Comparison of ENCODE assay signal across 29 cellular contexts in the genomic region with DNA sequence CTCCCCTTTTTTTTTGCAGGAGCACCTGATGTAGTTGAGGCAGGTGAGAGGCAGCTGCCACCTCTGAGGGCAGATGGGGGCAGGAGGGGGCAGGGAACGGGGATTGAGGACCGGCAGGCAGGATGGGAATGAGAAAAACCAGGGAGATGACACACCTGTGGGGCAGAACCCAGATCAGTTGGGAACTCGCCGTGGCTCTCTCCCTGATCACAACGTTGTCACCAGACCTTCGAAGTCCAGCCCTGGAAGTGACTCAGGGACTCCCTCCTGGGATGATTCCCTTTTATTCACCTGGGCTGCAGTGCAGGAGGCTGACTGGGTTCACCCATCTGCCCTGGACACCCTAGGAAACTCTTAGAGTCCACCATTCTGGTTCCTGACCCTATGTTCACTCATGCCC.
"Had no signal": no experiment of that assay in that cellular context is flagged by ENCODE, and none has a peak within 500 bp of the region (broad histone marks: within the 10 kb centered on the region; RNA-seq: fewer than 3 reads in every experiment).

No MANE protein-coding gene starts in this region.

- H3K36me3 Mint-ChIP-seq: stimulated activated memory B cell treated with anti-CD40 and anti-IgM and Interleukin-4, amounts not matched to agents 10 μg/mL and 1 μg/mL and 100 μg/mL, for 72 hours; stimulated activated naive B cell treated with anti-CD40 and anti-IgM and Interleukin-4, amounts not matched to agents 10 μg/mL and 1 μg/mL and 100 μg/mL, for 72 hours; type B pancreatic cell had no signal

- H3K4me3 Mint-ChIP-seq: stimulated activated effector memory CD8-positive, alpha-beta T cell treated with anti-CD3 and anti-CD28 coated beads, Interleukin-12 subunit alpha, Interleukin-12 subunit beta, amount 100 ng/mL, for 72 hours; stimulated activated memory B cell treated with anti-CD40 and anti-IgM and Interleukin-4, amounts not matched to agents 10 μg/mL and 1 μg/mL and 100 μg/mL, for 72 hours; stimulated activated naive B cell treated with anti-CD40 and anti-IgM and Interleukin-4, amounts not matched to agents 10 μg/mL and 1 μg/mL and 100 μg/mL, for 72 hours; stimulated activated naive CD8-positive, alpha-beta T cell treated with anti-CD3 and anti-CD28 coated beads, Interleukin-15, amount 100 ng/mL, for 72 hours; stimulated activated naive CD8-positive, alpha-beta T cell treated with anti-CD3 and anti-CD28 coated beads, Interleukin-15, Interleukin-2, amounts not matched to agents 100 ng/mL and 50 ng/mL, for 24 hours; type B pancreatic cell had no signal

- H3K4me3 ChIP-seq: stomach, suprapubic skin, testis, thoracic aorta, thyroid gland, tibial artery, tibial nerve, transverse colon, upper lobe of left lung, upper lobe of right lung, uterus, vagina had no signal

- H3K27me3 Mint-ChIP-seq: stimulated activated memory B cell treated with anti-CD40 and anti-IgM and Interleukin-4, amounts not matched to agents 10 μg/mL and 1 μg/mL and 100 μg/mL, for 72 hours; stimulated activated naive B cell treated with anti-CD40 and anti-IgM and Interleukin-4, amounts not matched to agents 10 μg/mL and 1 μg/mL and 100 μg/mL, for 72 hours; stimulated activated naive CD8-positive, alpha-beta T cell treated with anti-CD3 and anti-CD28 coated beads, Interleukin-15, amount 100 ng/mL, for 72 hours; stimulated activated naive CD8-positive, alpha-beta T cell treated with anti-CD3 and anti-CD28 coated beads, Interleukin-15, Interleukin-2, amounts not matched to agents 100 ng/mL and 50 ng/mL, for 24 hours had no signal

- FAIRE-seq: urothelium cell line had no signal

- H3K4me1 Mint-ChIP-seq: stimulated activated effector memory CD8-positive, alpha-beta T cell treated with anti-CD3 and anti-CD28 coated beads, Interleukin-12 subunit alpha, Interleukin-12 subunit beta, amount 100 ng/mL, for 72 hours; stimulated activated memory B cell treated with anti-CD40 and anti-IgM and Interleukin-4, amounts not matched to agents 10 μg/mL and 1 μg/mL and 100 μg/mL, for 72 hours; stimulated activated naive B cell treated with anti-CD40 and anti-IgM and Interleukin-4, amounts not matched to agents 10 μg/mL and 1 μg/mL and 100 μg/mL, for 72 hours; stimulated activated naive CD8-positive, alpha-beta T cell treated with anti-CD3 and anti-CD28 coated beads, Interleukin-15, amount 100 ng/mL, for 72 hours had no signal

- DNase-seq: stimulated activated CD4-positive, alpha-beta T cell treated with anti-CD3 and anti-CD28 coated beads, Interleukin-2, amount 100 ng/mL, for 48 hours; stimulated activated CD4-positive, alpha-beta T cell treated with anti-CD3 and anti-CD28 coated beads, Interleukin-4, amount 100 ng/mL, for 1 hour; stimulated activated CD4-positive, alpha-beta T cell treated with anti-CD3 and anti-CD28 coated beads, Interleukin-4, amount 100 ng/mL, for 24 hours; stimulated activated CD4-positive, alpha-beta T cell treated with anti-CD3 and anti-CD28 coated beads, Interleukin-4, amount 100 ng/mL, for 4 hours; stimulated activated CD8-positive, alpha-beta memory T cell treated with anti-CD3 and anti-CD28 coated beads, Interleukin-4, amount 100 ng/mL, for 48 hours; stimulated activated naive B cell treated with anti-CD40 and anti-IgM and Interleukin-4, amounts not matched to agents 10 μg/mL and 1 μg/mL and 100 μg/mL, for 72 hours; stimulated activated naive CD4-positive, alpha-beta T cell; stimulated activated naive CD4-positive, alpha-beta T cell treated with Interleukin-2 at 50 U/mL for 16 hours; stimulated activated naive CD8-positive, alpha-beta T cell treated with anti-CD3 and anti-CD28 coated beads, Interleukin-15, amount 100 ng/mL, for 72 hours; stimulated activated naive CD8-positive, alpha-beta T cell treated with anti-CD3 and anti-CD28 coated beads, Interleukin-15, Interleukin-2, amounts not matched to agents 100 U/mL and 50 U/mL, for 24 hours; stomach; substantia nigra; testis; thyroid gland; tibial artery; transverse colon; trophoblast cell; upper lobe of left lung; upper lobe of right lung; uterus had no signal

- H3K9me3 ChIP-seq: stomach, suprapubic skin, testis, thoracic aorta, thyroid gland, tibial artery, tibial nerve, transverse colon, upper lobe of left lung, upper lobe of right lung, uterus, vagina had no signal

- H3K9me3 Mint-ChIP-seq: stimulated activated effector memory CD8-positive, alpha-beta T cell treated with anti-CD3 and anti-CD28 coated beads, Interleukin-12 subunit alpha, Interleukin-12 subunit beta, amount 100 ng/mL, for 72 hours; stimulated activated memory B cell treated with anti-CD40 and anti-IgM and Interleukin-4, amounts not matched to agents 10 μg/mL and 1 μg/mL and 100 μg/mL, for 72 hours; stimulated activated naive B cell treated with anti-CD40 and anti-IgM and Interleukin-4, amounts not matched to agents 10 μg/mL and 1 μg/mL and 100 μg/mL, for 72 hours; stimulated activated naive CD8-positive, alpha-beta T cell treated with anti-CD3 and anti-CD28 coated beads, Interleukin-15, Interleukin-2, amounts not matched to agents 100 ng/mL and 50 ng/mL, for 24 hours had no signal

- H3K36me3 ChIP-seq: stomach, suprapubic skin, thoracic aorta, thyroid gland, tibial artery, tibial nerve, transverse colon, upper lobe of left lung, upper lobe of right lung, uterus, vagina had no signal

- H3K27me3 ChIP-seq: stomach, suprapubic skin, testis, thyroid gland, tibial artery, tibial nerve, transverse colon, upper lobe of left lung, upper lobe of right lung, uterus, vagina had no signal

- H3K4me1 ChIP-seq: stomach, suprapubic skin, testis, thyroid gland, tibial artery, tibial nerve, transverse colon, upper lobe of left lung, upper lobe of right lung, uterus, vagina had no signal

- H3K27ac ChIP-seq: stomach, suprapubic skin, testis, thoracic aorta, thyroid gland, tibial artery, tibial nerve, transverse colon, upper lobe of left lung, upper lobe of right lung, uterus, vagina had no signal

- H3K27ac Mint-ChIP-seq: stimulated activated effector memory CD8-positive, alpha-beta T cell treated with anti-CD3 and anti-CD28 coated beads, Interleukin-12 subunit alpha, Interleukin-12 subunit beta, amount 100 ng/mL, for 72 hours; stimulated activated memory B cell treated with anti-CD40 and anti-IgM and Interleukin-4, amounts not matched to agents 10 μg/mL and 1 μg/mL and 100 μg/mL, for 72 hours; stimulated activated naive B cell treated with anti-CD40 and anti-IgM and Interleukin-4, amounts not matched to agents 10 μg/mL and 1 μg/mL and 100 μg/mL, for 72 hours; stimulated activated naive CD8-positive, alpha-beta T cell treated with anti-CD3 and anti-CD28 coated beads, Interleukin-15, amount 100 ng/mL, for 72 hours; stimulated activated naive CD8-positive, alpha-beta T cell treated with anti-CD3 and anti-CD28 coated beads, Interleukin-15, Interleukin-2, amounts not matched to agents 100 ng/mL and 50 ng/mL, for 24 hours; type B pancreatic cell had no signal

- ATAC-seq: stimulated activated effector memory CD8-positive, alpha-beta T cell treated with anti-CD3 and anti-CD28 coated beads, Interleukin-12 subunit alpha, Interleukin-12 subunit beta, amount 100 ng/mL, for 72 hours; stimulated activated memory B cell treated with anti-CD40 and anti-IgM and Interleukin-4, amounts not matched to agents 10 μg/mL and 1 μg/mL and 100 μg/mL, for 72 hours; stimulated activated naive B cell treated with anti-CD40 and anti-IgM and Interleukin-4, amounts not matched to agents 10 μg/mL and 1 μg/mL and 100 μg/mL, for 72 hours; stimulated activated naive CD8-positive, alpha-beta T cell treated with anti-CD3 and anti-CD28 coated beads, Interleukin-15, amount 100 ng/mL, for 72 hours; stimulated activated naive CD8-positive, alpha-beta T cell treated with anti-CD3 and anti-CD28 coated beads, Interleukin-15, Interleukin-2, amounts not matched to agents 100 U/mL and 50 U/mL, for 24 hours; upper lobe of right lung had no signal
